In genomic region chr13:77828815-77829214, GRCh38 we compare ENCODE assay signal across 24 cellular contexts.
"Had no signal": no experiment of that assay in that cellular context is flagged by ENCODE, and none has a peak within 500 bp of the region (broad histone marks: within the 10 kb centered on the region; RNA-seq: fewer than 3 reads in every experiment).

No MANE protein-coding gene starts in this region.

- H3K36me3 ChIP-seq: heart left ventricle, pancreas, prostate gland, right lobe of liver, thoracic aorta had no signal

- H3K4me1 ChIP-seq: pancreas, prostate gland, right lobe of liver had no signal

- H3K4me3 ChIP-seq: heart left ventricle, pancreas, prostate gland, right lobe of liver, thoracic aorta had no signal

- H3K27ac ChIP-seq: heart left ventricle, pancreas, prostate gland, right lobe of liver, thoracic aorta had no signal

- H3K36me3 Mint-ChIP-seq: naive B cell; stimulated activated naive B cell treated with anti-CD40 and anti-IgM and Interleukin-4, amounts not matched to agents 10 μg/mL and 1 μg/mL and 100 μg/mL, for 72 hours had no signal

- H3K4me1 Mint-ChIP-seq: naive B cell; nephron progenitor cell; stimulated activated naive B cell treated with anti-CD40 and anti-IgM and Interleukin-4, amounts not matched to agents 10 μg/mL and 1 μg/mL and 100 μg/mL, for 72 hours; stimulated activated naive CD8-positive, alpha-beta T cell treated with anti-CD3 and anti-CD28 coated beads, Interleukin-15, amount 100 ng/mL, for 72 hours had no signal

- H3K27me3 Mint-ChIP-seq: naive B cell; stimulated activated naive B cell treated with anti-CD40 and anti-IgM and Interleukin-4, amounts not matched to agents 10 μg/mL and 1 μg/mL and 100 μg/mL, for 72 hours; stimulated activated naive CD8-positive, alpha-beta T cell treated with anti-CD3 and anti-CD28 coated beads, Interleukin-15, amount 100 ng/mL, for 72 hours had no signal

- H3K27ac Mint-ChIP-seq: naive B cell; stimulated activated naive B cell treated with anti-CD40 and anti-IgM and Interleukin-4, amounts not matched to agents 10 μg/mL and 1 μg/mL and 100 μg/mL, for 72 hours; stimulated activated naive CD8-positive, alpha-beta T cell treated with anti-CD3 and anti-CD28 coated beads, Interleukin-15, amount 100 ng/mL, for 72 hours had no signal

- H3K27me3 ChIP-seq: dorsolateral prefrontal cortex, heart left ventricle, pancreas, right lobe of liver had no signal

- FAIRE-seq: endometrium, frontal cortex, islet of Langerhans, pancreas had no signal

- H3K4me3 Mint-ChIP-seq: naive B cell; nephron progenitor cell; stimulated activated naive B cell treated with anti-CD40 and anti-IgM and Interleukin-4, amounts not matched to agents 10 μg/mL and 1 μg/mL and 100 μg/mL, for 72 hours; stimulated activated naive CD8-positive, alpha-beta T cell treated with anti-CD3 and anti-CD28 coated beads, Interleukin-15, amount 100 ng/mL, for 72 hours had no signal

- H3K9me3 Mint-ChIP-seq: naive B cell; nephron progenitor cell; stimulated activated naive B cell treated with anti-CD40 and anti-IgM and Interleukin-4, amounts not matched to agents 10 μg/mL and 1 μg/mL and 100 μg/mL, for 72 hours; stimulated activated naive CD8-positive, alpha-beta T cell treated with anti-CD3 and anti-CD28 coated beads, Interleukin-15, amount 100 ng/mL, for 72 hours had no signal

- DNase-seq: cortex of kidney; dorsolateral prefrontal cortex; effector CD8-positive, alpha-beta T cell; heart left ventricle; hippocampal formation; kidney glomerular epithelial cell; mesendoderm; naive B cell; nephron progenitor cell; occipital lobe; pancreas; right lobe of liver; stimulated activated CD4-positive, alpha-beta T cell treated with anti-CD3 and anti-CD28 coated beads, Interleukin-2, amount 100 ng/mL, for 24 hours; stimulated activated CD4-positive, alpha-beta T cell treated with anti-CD3 and anti-CD28 coated beads, Interleukin-4, amount 100 ng/mL, for 4 hours; stimulated activated naive B cell treated with anti-CD40 and anti-IgM and Interleukin-4, amounts not matched to agents 10 μg/mL and 1 μg/mL and 100 μg/mL, for 72 hours; stimulated activated naive CD8-positive, alpha-beta T cell treated with anti-CD3 and anti-CD28 coated beads, Interleukin-15, amount 100 ng/mL, for 72 hours; substantia nigra; trophoblast cell had no signal

- ATAC-seq: esophagus mucosa; heart left ventricle; pancreas; right lobe of liver; stimulated activated naive B cell treated with anti-CD40 and anti-IgM and Interleukin-4, amounts not matched to agents 10 μg/mL and 1 μg/mL and 100 μg/mL, for 72 hours; stimulated activated naive CD8-positive, alpha-beta T cell treated with anti-CD3 and anti-CD28 coated beads, Interleukin-15, amount 100 ng/mL, for 72 hours had no signal

- H3K9me3 ChIP-seq: heart left ventricle, pancreas, prostate gland, right lobe of liver, thoracic aorta had no signal
